20 cellular contexts compared by ENCODE assay signal in the genomic region with DNA sequence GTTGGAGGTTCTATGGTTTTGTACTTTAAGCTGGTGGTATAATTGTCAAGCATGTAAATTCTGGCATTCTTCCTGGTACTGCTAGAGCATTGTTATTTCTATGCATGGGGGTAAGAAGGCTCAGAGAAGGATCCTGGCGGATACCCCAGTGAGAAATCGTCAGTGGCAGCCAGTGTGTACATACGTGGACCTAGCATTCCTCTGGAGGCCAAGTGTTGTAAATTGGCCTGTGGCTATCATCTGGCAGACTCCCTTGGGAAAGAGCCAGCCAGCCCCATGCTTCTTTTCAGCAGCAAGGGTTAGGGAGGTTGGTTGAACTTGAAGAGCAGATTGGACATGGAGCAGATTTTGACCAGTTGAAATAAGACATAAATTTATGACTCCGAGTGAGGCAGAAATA. TPM values are rescaled to one million over a fixed set of nuclear protein-coding genes. Genes with fewer than 3 reads are reported as not detected.
DNase-seq lines count a peak whose midpoint lies in the region; ATAC-seq, FAIRE-seq and TF ChIP-seq lines count a peak whose summit lies in the region.
"Had no signal": no experiment of that assay in that cellular context is flagged by ENCODE, and none has a peak within 500 bp of the region (broad histone marks: within the 10 kb centered on the region; RNA-seq: fewer than 3 reads in every experiment).

No MANE protein-coding gene starts in this region.

- intact Hi-C loops in esophagus muscularis mucosa (cut with DNase I) = no loop called here
- intact Hi-C loops in kidney (cut with DNase I) = no loop called here

- H3K27ac ChIP-seq in esophagus muscularis mucosa (replicated peaks in 1 of 4) (no peak overlapping the region), kidney (ENCODE audit: low read depth in 2 of 2, low read length in 2 of 2) (no peak overlapping the region)
- H3K27ac ChIP-seq: brain microvascular endothelial cell had no signal

- H3K9ac ChIP-seq in kidney (ENCODE audit: low read length in 2 of 2) = no peak overlapping the region

- no peak for FAIRE-seq in kidney (lab: Jason Lieb, UNC)
- FAIRE-seq: GM12891, H54, HepG2 had no signal

- H3K4me3 ChIP-seq in BE2C (ENCODE audit: low read depth, low read length) = no peak overlapping the region
- no peak overlapping the region for H3K4me3 ChIP-seq in esophagus muscularis mucosa
- no peak overlapping the region for H3K4me3 ChIP-seq in kidney (ENCODE audit: low read length in 2 of 2)

- no peak for ATAC-seq in HG03378 (IDR thresholded peaks at IDR 0.05; ENCODE audit: unreplicated experiment)
- ATAC-seq: HepG2; natural killer cell treated with Interleukin-12 subunit alpha and Interleukin-12 subunit beta and Interleukin-15 and Interleukin-18, amount 100 ng/mL, for 72 hours had no signal

- no peak for TF ChIP-seq POLR2A in esophagus muscularis mucosa (IDR thresholded peaks at IDR 0.05; ENCODE audit: low read depth)

- H3K4me1 ChIP-seq in BE2C (no peaks in the 10 kb centered on the region), esophagus muscularis mucosa (peaks cover 7 to 9% (median 8%) of the 10 kb centered on the region in 4 donors), kidney (ENCODE audit: control insufficient read depth in 1 of 2, insufficient read depth in 1 of 2, low read depth in 1 of 2, low read length in 2 of 2) (peaks cover 0 to 2% of the 10 kb centered on the region in 2 donors)

- 40% methylated on average over 4 of the region's 4 CpGs for WGBS in esophagus muscularis mucosa

- no peak for TF ChIP-seq CTCF in BE2C (IDR thresholded peaks at IDR 0.05; ENCODE audit: low read depth, low read length)
- no peak for TF ChIP-seq CTCF in esophagus muscularis mucosa (IDR thresholded peaks at IDR 0.05)
- no peak for TF ChIP-seq CTCF in kidney (IDR thresholded peaks at IDR 0.05; ENCODE audit: borderline replicate concordance, extremely low read depth, insufficient read depth)

- no peaks in the 10 kb centered on the region for H3K27me3 ChIP-seq in BE2C
- no peaks in the 10 kb centered on the region for H3K27me3 ChIP-seq in esophagus muscularis mucosa
- H3K27me3 ChIP-seq: brain microvascular endothelial cell had no signal

- H3K9me3 ChIP-seq in BE2C (no peaks in the 10 kb centered on the region), esophagus muscularis mucosa (no peaks in the 10 kb centered on the region), kidney (ENCODE audit: control insufficient read depth in 1 of 2, low read length in 2 of 2) (no peaks in the 10 kb centered on the region)

- TF ChIP-seq EP300 in esophagus muscularis mucosa (IDR thresholded peaks at IDR 0.05) = no peak

- no peaks in the 10 kb centered on the region for H3K36me3 ChIP-seq in BE2C
- H3K36me3 ChIP-seq in esophagus muscularis mucosa = peaks cover 0 to 19% (median 12%) of the 10 kb centered on the region in 4 donors
- no peaks in the 10 kb centered on the region for H3K36me3 ChIP-seq in kidney (ENCODE audit: control insufficient read depth in 1 of 2, insufficient read depth in 2 of 2, low read length in 2 of 2)

- DNase-seq in BE2C (peak; percentile 6), NCI-H226 (peak; percentile 29), esophagus muscularis mucosa (ENCODE audit: extremely low spot score) (peak; percentile 64), myocyte (ENCODE audit: low read depth) (peak; percentile 6), kidney (no peak), cerebellar nuclear complex (lab: John Stamatoyannopoulos, UW) (no peak)
- DNase-seq in stimulated activated naive CD4-positive, alpha-beta T cell (lab: John Stamatoyannopoulos, UW) = no peak
- DNase-seq: activated B cell treated with CpG ODN at 0.5 μM for 24 hours; activated gamma-delta T cell treated with Interleukin-2 at 50 U/mL for 16 hours; brain microvascular endothelial cell; CD4-positive, CD25-positive, alpha-beta regulatory T cell; foreskin melanocyte; NCI-H774; retina; T-helper 1 cell had no signal

RNA-seq across cellular contexts. Expression of a gene that starts 5.2 kb away (rescaled TPM):
- polyA plus RNA-seq in BE2C (2012; ENCODE audit: insufficient read depth, insufficient read length, low read depth) = 1.8 TPM
- total RNA-seq in esophagus muscularis mucosa = 10 to 100 TPM; 19.9 to 23.3 (median 21.0) TPM
- total RNA-seq in myocyte = 12.8 and 17.1 TPM in 2 replicates
- polyA plus RNA-seq in myocyte (2012) = 7.6 TPM
- total RNA-seq in kidney = 28.2 TPM
- polyA plus RNA-seq in kidney (ENCODE audit: insufficient read depth, low read depth, low replicate concordance) = 2.8 TPM

RNA-seq across cellular contexts. Expression of a gene that starts 42.7 kb away (rescaled TPM):
- polyA plus RNA-seq in BE2C (2012; ENCODE audit: insufficient read depth, insufficient read length, low read depth) = 3.8 TPM
- total RNA-seq in esophagus muscularis mucosa (10 to 100 TPM; 16.2 to 32.6 (median 24.4) TPM), myocyte (7.3 and 9.6 TPM in 2 replicates), kidney (21.4 TPM)
- 12.1 TPM for polyA plus RNA-seq in myocyte (2012)
- polyA plus RNA-seq in kidney (ENCODE audit: insufficient read depth, low read depth, low replicate concordance) = 3.3 TPM

Comparison
In these comparisons a context has a peak if more than half of its experiments do, and no peak if none do; other contexts are left out.
1. DNase-seq: peak in BE2C (single experiment), NCI-H226 (single experiment), esophagus muscularis mucosa (single experiment) and myocyte (single experiment); none in kidney (single experiment), stimulated activated naive CD4-positive, alpha-beta T cell (0 of 6) and cerebellar nuclear complex (0 of 2).